14 cellular contexts compared by ENCODE assay signal in the genomic region with DNA sequence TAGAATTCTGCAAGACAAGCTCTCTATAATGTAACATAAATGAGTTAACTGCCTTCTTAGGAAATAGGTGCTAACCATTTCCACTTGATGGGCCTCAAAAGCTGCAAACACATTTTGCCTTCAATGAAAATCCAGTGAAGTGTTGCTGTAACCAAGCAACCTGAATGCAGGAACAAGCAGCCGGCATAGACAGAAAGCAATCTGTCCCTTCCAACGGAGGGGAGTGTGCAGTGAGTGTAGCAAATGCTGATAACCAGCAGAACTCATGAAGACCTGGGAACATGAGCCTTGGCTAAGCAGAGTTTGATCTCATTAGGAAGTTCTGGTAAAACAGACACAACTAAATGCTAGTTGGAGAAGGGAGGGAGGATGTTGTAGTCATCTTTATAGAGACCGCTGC.
DNase-seq lines count a peak whose midpoint lies in the region; ATAC-seq and TF ChIP-seq lines count a peak whose summit lies in the region.
"Had no signal": no experiment of that assay in that cellular context is flagged by ENCODE, and none has a peak within 500 bp of the region (broad histone marks: within the 10 kb centered on the region; RNA-seq: fewer than 3 reads in every experiment).

No MANE protein-coding gene starts in this region.

- no peaks in the 10 kb centered on the region for H3K4me1 Mint-ChIP-seq in natural killer cell treated with Interleukin-12 subunit alpha and Interleukin-12 subunit beta and Interleukin-15 and Interleukin-18, amount 100 ng/mL, for 72 hours (ENCODE audit: low read depth in 2 of 2)
- H3K4me1 Mint-ChIP-seq: activated CD4-positive, alpha-beta T cell treated with anti-CD3 and anti-CD28 coated beads, Interleukin-2, amount 10 ng/mL, durations not matched to agents 7 days and 5 days; activated naive CD8-positive, alpha-beta T cell treated with anti-CD3 and anti-CD28 coated beads for 36 hours had no signal

- H3K9me3 Mint-ChIP-seq in natural killer cell treated with Interleukin-12 subunit alpha and Interleukin-12 subunit beta and Interleukin-15 and Interleukin-18, amount 100 ng/mL, for 72 hours, result peaks cover 11% of the 10 kb centered on the region

- H3K36me3 ChIP-seq in HAP-1 (replicated peaks), result no peaks in the 10 kb centered on the region

- H3K9me3 ChIP-seq in HAP-1, result no peaks in the 10 kb centered on the region

- no peaks in the 10 kb centered on the region for H3K4me1 ChIP-seq in HAP-1

- H3K27ac Mint-ChIP-seq in natural killer cell treated with Interleukin-12 subunit alpha and Interleukin-12 subunit beta and Interleukin-15 and Interleukin-18, amount 100 ng/mL, for 72 hours, result no peak overlapping the region
- H3K27ac Mint-ChIP-seq: activated CD4-positive, alpha-beta T cell treated with anti-CD3 and anti-CD28 coated beads, Interleukin-2, amount 10 ng/mL, durations not matched to agents 7 days and 5 days; activated naive CD8-positive, alpha-beta T cell treated with anti-CD3 and anti-CD28 coated beads for 36 hours had no signal

- TF ChIP-seq CTCF in GM12865 (IDR thresholded peaks at IDR 0.05; ENCODE audit: insufficient read depth, low read depth, low read length, missing control alignments), result no peak

- H3K27me3 Mint-ChIP-seq in natural killer cell treated with Interleukin-12 subunit alpha and Interleukin-12 subunit beta and Interleukin-15 and Interleukin-18, amount 100 ng/mL, for 72 hours, result peaks cover 0 to 4% of the 10 kb centered on the region in 2 donors
- H3K27me3 Mint-ChIP-seq: activated CD4-positive, alpha-beta T cell treated with anti-CD3 and anti-CD28 coated beads, Interleukin-2, amount 10 ng/mL, durations not matched to agents 7 days and 5 days; activated naive CD8-positive, alpha-beta T cell treated with anti-CD3 and anti-CD28 coated beads for 36 hours had no signal

- ATAC-seq in GM21737 (IDR thresholded peaks at IDR 0.05; ENCODE audit: unreplicated experiment), result no peak
- ATAC-seq in natural killer cell treated with Interleukin-12 subunit alpha and Interleukin-12 subunit beta and Interleukin-15 and Interleukin-18, amount 100 ng/mL, for 72 hours, result no peak

- H3K36me3 Mint-ChIP-seq in natural killer cell treated with Interleukin-12 subunit alpha and Interleukin-12 subunit beta and Interleukin-15 and Interleukin-18, amount 100 ng/mL, for 72 hours, result peaks cover 7% of the 10 kb centered on the region
- H3K36me3 Mint-ChIP-seq: activated naive CD8-positive, alpha-beta T cell treated with anti-CD3 and anti-CD28 coated beads for 36 hours had no signal

- no peak overlapping the region for H3K4me3 Mint-ChIP-seq in natural killer cell treated with Interleukin-12 subunit alpha and Interleukin-12 subunit beta and Interleukin-15 and Interleukin-18, amount 100 ng/mL, for 72 hours
- H3K4me3 Mint-ChIP-seq: activated CD4-positive, alpha-beta T cell treated with anti-CD3 and anti-CD28 coated beads, Interleukin-2, amount 10 ng/mL, durations not matched to agents 7 days and 5 days; activated naive CD8-positive, alpha-beta T cell treated with anti-CD3 and anti-CD28 coated beads for 36 hours had no signal

- H3K27me3 ChIP-seq in HAP-1 (ENCODE audit: low read depth), result no peaks in the 10 kb centered on the region

- DNase-seq in GM12865 (ENCODE audit: low read depth) (peak; percentile 5), NCI-H2029 treated with DMSO at 0.1 percent for 48 hours (lab: John Stamatoyannopoulos, UW) (peak; percentile 56), cerebellar cortex (ENCODE audit: low spot score) (peak; percentile 8), renal cortical epithelial cell (ENCODE audit: low read depth) (peak; percentile 74), HAP-1 (ENCODE audit: low spot score in 2 of 2) (no peak)
- no peak for DNase-seq in natural killer cell treated with Interleukin-12 subunit alpha and Interleukin-12 subunit beta and Interleukin-15 and Interleukin-18, amount 100 ng/mL, for 72 hours (ENCODE audit: low spot score)
- DNase-seq: activated CD4-positive, alpha-beta T cell treated with anti-CD3 and anti-CD28 coated beads, Interleukin-2, amount 10 ng/mL, durations not matched to agents 7 days and 5 days; activated naive CD8-positive, alpha-beta T cell treated with anti-CD3 and anti-CD28 coated beads for 36 hours; effector CD4-positive, alpha-beta T cell; IMR-90; SHP77; stimulated activated naive CD4-positive, alpha-beta T cell had no signal

- in situ Hi-C loops in HAP-1 (cut with MboI; ENCODE audit: low sequenced_read_pairs), result no loop called here

- H3K4me3 ChIP-seq in GM12865 (ENCODE audit: low read depth, low read length) (no peak overlapping the region), HAP-1 (no peak overlapping the region)
- H3K4me3 ChIP-seq: lung had no signal

Comparison
In these comparisons a context has a peak if more than half of its experiments do, and no peak if none do; other contexts are left out.
1. DNase-seq: peak in GM12865 (single experiment), NCI-H2029 treated with DMSO at 0.1 percent for 48 hours (single experiment), cerebellar cortex (single experiment) and renal cortical epithelial cell (single experiment); none in HAP-1 (0 of 2) and natural killer cell treated with Interleukin-12 subunit alpha and Interleukin-12 subunit beta and Interleukin-15 and Interleukin-18, amount 100 ng/mL, for 72 hours (single experiment).